7 cellular contexts compared by ENCODE assay signal in genomic region chr10:75705426-75705825, GRCh38.
"Had no signal": no experiment of that assay in that cellular context is flagged by ENCODE, and none has a peak within 500 bp of the region (broad histone marks: within the 10 kb centered on the region; RNA-seq: fewer than 3 reads in every experiment).

No MANE protein-coding gene starts in this region.

- H3K4me3 ChIP-seq: K562 had no signal

- ATAC-seq: HepG2, K562 had no signal

- H3K4me1 Mint-ChIP-seq: IgD-negative memory B cell had no signal

- H3K27ac ChIP-seq: HL-60 had no signal

- H3K4me3 Mint-ChIP-seq: IgD-negative memory B cell had no signal

- H3K27ac Mint-ChIP-seq: IgD-negative memory B cell had no signal

- DNase-seq: IMR-90, KBM-7, KG1 had no signal
